In genomic region chr6:113635222-113635970, GRCh38 we compare ENCODE assay signal across 14 cellular contexts.
DNase-seq lines count a peak whose midpoint lies in the region; ATAC-seq and TF ChIP-seq lines count a peak whose summit lies in the region.
"Had no signal": no experiment of that assay in that cellular context is flagged by ENCODE, and none has a peak within 500 bp of the region (broad histone marks: within the 10 kb centered on the region; RNA-seq: fewer than 3 reads in every experiment).

No MANE protein-coding gene starts in this region.

- peaks cover 42% of the 10 kb centered on the region for H3K4me1 ChIP-seq in MM.1S (ENCODE audit: low read length)
- peaks cover 28 to 67% (median 33%) of the 10 kb centered on the region in 3 donors for H3K4me1 ChIP-seq in esophagus squamous epithelium
- H3K4me1 ChIP-seq in rectal smooth muscle tissue (ENCODE audit: control insufficient read depth, insufficient read depth, low read length): peaks cover 20% of the 10 kb centered on the region
- H3K4me1 ChIP-seq in CD4-positive, alpha-beta memory T cell (ENCODE audit: insufficient read depth, low read length): peaks cover 24% of the 10 kb centered on the region
- H3K4me1 ChIP-seq in A673 (ENCODE audit: insufficient read depth, low read length, poor library complexity, severe bottlenecking): peaks cover 6% of the 10 kb centered on the region

- no peaks in the 10 kb centered on the region for H3K36me3 ChIP-seq in MM.1S (replicated peaks; ENCODE audit: insufficient read depth, low read length)
- H3K36me3 ChIP-seq in esophagus squamous epithelium: no peaks in the 10 kb centered on the region
- H3K36me3 ChIP-seq in rectal smooth muscle tissue (ENCODE audit: control insufficient read depth, insufficient read depth, low read length): no peaks in the 10 kb centered on the region
- no peaks in the 10 kb centered on the region for H3K36me3 ChIP-seq in CD4-positive, alpha-beta memory T cell (ENCODE audit: insufficient read depth, low read length)
- H3K36me3 ChIP-seq in A673 (ENCODE audit: insufficient read depth, low read length, poor library complexity, severe bottlenecking): no peaks in the 10 kb centered on the region
- H3K36me3 ChIP-seq: right lobe of liver had no signal

- POLR2A ChIA-PET in CD4-positive, alpha-beta memory T cell (lab: Charles Lee; ENCODE audit: partially characterized antibody): no interaction called here
- POLR2A ChIA-PET in A673 (lab: Charles Lee; ENCODE audit: low non-redundant PET): no interaction called here

- 43 to 53% methylated on average over 1 of the region's 1 CpG for WGBS in esophagus squamous epithelium, 2 donors

- peaks cover 31% of the 10 kb centered on the region for H3F3A ChIP-seq in MM.1S (ENCODE audit: insufficient read depth, low read length)

- peak overlapping the region; percentile 96 to 100 (median 99) for H3K27ac Mint-ChIP-seq in CD14-positive monocyte
- H3K27ac Mint-ChIP-seq in CD4-positive, alpha-beta memory T cell: peak overlapping the region in 1 of 7 donors; percentile 2
- H3K27ac Mint-ChIP-seq: nephron progenitor cell; stimulated activated effector memory CD8-positive, alpha-beta T cell treated with anti-CD3 and anti-CD28 coated beads, Interleukin-12 subunit alpha, Interleukin-12 subunit beta, amount 100 ng/mL, for 72 hours had no signal

- H3K4me1 Mint-ChIP-seq in CD14-positive monocyte: peaks cover 43% of the 10 kb centered on the region
- H3K4me1 Mint-ChIP-seq in CD4-positive, alpha-beta memory T cell: peaks cover 17 to 21% (median 18%) of the 10 kb centered on the region in 4 donors

- CTCF ChIA-PET in CD4-positive, alpha-beta memory T cell (lab: Charles Lee; ENCODE audit: partially characterized antibody): no interaction called here
- CTCF ChIA-PET in A673 (lab: Charles Lee): no interaction called here

- no peaks in the 10 kb centered on the region for H3K9me2 ChIP-seq in MM.1S (replicated peaks; ENCODE audit: insufficient read depth, low read length)

- peaks cover 0 to 4% (median 0%) of the 10 kb centered on the region in 7 donors for H3K9me3 Mint-ChIP-seq in CD14-positive monocyte
- peaks cover 0 to 4% (median 0%) of the 10 kb centered on the region in 8 donors for H3K9me3 Mint-ChIP-seq in CD4-positive, alpha-beta memory T cell
- H3K9me3 Mint-ChIP-seq: nephron progenitor cell; stimulated activated effector memory CD8-positive, alpha-beta T cell treated with anti-CD3 and anti-CD28 coated beads, Interleukin-12 subunit alpha, Interleukin-12 subunit beta, amount 100 ng/mL, for 72 hours had no signal

- H3K4me3 Mint-ChIP-seq in CD14-positive monocyte: peak overlapping the region in 1 of 2 donors; percentile 52
- no peak overlapping the region for H3K4me3 Mint-ChIP-seq in CD4-positive, alpha-beta memory T cell
- H3K4me3 Mint-ChIP-seq: nephron progenitor cell; stimulated activated effector memory CD8-positive, alpha-beta T cell treated with anti-CD3 and anti-CD28 coated beads, Interleukin-12 subunit alpha, Interleukin-12 subunit beta, amount 100 ng/mL, for 72 hours had no signal

- peaks cover 0 to 6% (median 0%) of the 10 kb centered on the region in 3 donors for H3K27me3 Mint-ChIP-seq in CD14-positive monocyte (ENCODE audit: low read depth in 3 of 3)
- peaks cover 0 to 1% of the 10 kb centered on the region in 2 donors for H3K27me3 Mint-ChIP-seq in CD4-positive, alpha-beta memory T cell

- no peaks in the 10 kb centered on the region for H3K79me2 ChIP-seq in MM.1S (ENCODE audit: low read length)

- H2AFZ ChIP-seq in MM.1S (ENCODE audit: low read length): no peak overlapping the region

- DNase-seq in CD14-positive monocyte (ENCODE audit: low spot score) (no peak), MM.1S (no peak), esophagus squamous epithelium (lab: John Stamatoyannopoulos, UW) (no peak), A673 (ENCODE audit: low spot score) (no peak)
- no peak for DNase-seq in CD4-positive, alpha-beta memory T cell
- DNase-seq: activated effector memory CD4-positive, alpha-beta T cell treated with Interleukin-2 at 50 U/mL for 16 hours; NCI-H1436 treated with DMSO at 0.1 percent for 48 hours; nephron progenitor cell; right lobe of liver had no signal

- no peak for TF ChIP-seq CTCF in CD14-positive monocyte (IDR thresholded peaks at IDR 0.05)
- no peak for TF ChIP-seq CTCF in MM.1S (IDR thresholded peaks at IDR 0.05; ENCODE audit: low read length)
- no peak for TF ChIP-seq CTCF in esophagus squamous epithelium (IDR thresholded peaks at IDR 0.05)
- no peak for TF ChIP-seq CTCF in A673 (conservative IDR thresholded peaks at IDR 0.05; ENCODE audit: low read depth, low read length)

- ATAC-seq in GM19455 (IDR thresholded peaks at IDR 0.05; ENCODE audit: unreplicated experiment) (no peak), HG03432 (IDR thresholded peaks at IDR 0.05; ENCODE audit: unreplicated experiment) (no peak)
- ATAC-seq: stimulated activated effector memory CD8-positive, alpha-beta T cell treated with anti-CD3 and anti-CD28 coated beads, Interleukin-12 subunit alpha, Interleukin-12 subunit beta, amount 100 ng/mL, for 72 hours had no signal

- no peaks in the 10 kb centered on the region for H3K9me3 ChIP-seq in MM.1S (replicated peaks; ENCODE audit: insufficient read depth, low read length)
- H3K9me3 ChIP-seq in esophagus squamous epithelium: no peaks in the 10 kb centered on the region
- H3K9me3 ChIP-seq in CD4-positive, alpha-beta memory T cell (ENCODE audit: control insufficient read depth in 1 of 2, low read length in 2 of 2): no peaks in the 10 kb centered on the region
- H3K9me3 ChIP-seq in A673 (ENCODE audit: low read depth, low read length, poor library complexity, severe bottlenecking): no peaks in the 10 kb centered on the region
- H3K9me3 ChIP-seq: right lobe of liver had no signal

- H3K4me3 ChIP-seq in MM.1S (ENCODE audit: low read length): no peak overlapping the region
- H3K4me3 ChIP-seq in esophagus squamous epithelium: no peak overlapping the region
- no peak overlapping the region for H3K4me3 ChIP-seq in rectal smooth muscle tissue (ENCODE audit: low read length)
- no peak overlapping the region for H3K4me3 ChIP-seq in CD4-positive, alpha-beta memory T cell (ENCODE audit: low read length in 2 of 2)
- H3K4me3 ChIP-seq in A673 (ENCODE audit: low read depth, low read length, poor library complexity, severe bottlenecking): no peak overlapping the region
- H3K4me3 ChIP-seq: right lobe of liver, SK-N-MC had no signal

- H4K20me1 ChIP-seq in MM.1S (ENCODE audit: insufficient read depth, low read length): no peaks in the 10 kb centered on the region

- peaks cover 0 to 3% of the 10 kb centered on the region in 2 donors for H3K36me3 Mint-ChIP-seq in CD14-positive monocyte
- H3K36me3 Mint-ChIP-seq in CD4-positive, alpha-beta memory T cell: no peaks in the 10 kb centered on the region
- H3K36me3 Mint-ChIP-seq: stimulated activated effector memory CD8-positive, alpha-beta T cell treated with anti-CD3 and anti-CD28 coated beads, Interleukin-12 subunit alpha, Interleukin-12 subunit beta, amount 100 ng/mL, for 72 hours had no signal

- H3K27ac ChIP-seq in MM.1S (ENCODE audit: low read length) (no peak overlapping the region), esophagus squamous epithelium (peak overlapping the region in 3 of 4 donors; percentile 8 to 66 (median 51)), rectal smooth muscle tissue (ENCODE audit: low read depth, low read length) (peak overlapping the region; percentile 62), A673 (ENCODE audit: low read depth, low read length, poor library complexity, severe bottlenecking) (no peak overlapping the region)
- H3K27ac ChIP-seq in CD4-positive, alpha-beta memory T cell (ENCODE audit: low read depth, low read length): no peak overlapping the region
- H3K27ac ChIP-seq: SK-N-MC had no signal

- TF ChIP-seq POLR2A in esophagus squamous epithelium (IDR thresholded peaks at IDR 0.05): no peak

- H3K27me3 ChIP-seq in MM.1S (replicated peaks; ENCODE audit: insufficient read depth, low read length) (no peaks in the 10 kb centered on the region), esophagus squamous epithelium (no peaks in the 10 kb centered on the region), rectal smooth muscle tissue (ENCODE audit: control insufficient read depth, insufficient read depth, low read length) (no peaks in the 10 kb centered on the region), A673 (replicated peaks; ENCODE audit: insufficient read depth, low read depth, low read length, poor library complexity) (no peaks in the 10 kb centered on the region)
- no peaks in the 10 kb centered on the region for H3K27me3 ChIP-seq in CD4-positive, alpha-beta memory T cell (ENCODE audit: insufficient read depth, low read length)
- H3K27me3 ChIP-seq: right lobe of liver had no signal

- peak overlapping the region; percentile 21; the same call in 1 of the 2 replicates for H3K4me2 ChIP-seq in MM.1S (ENCODE audit: low read depth, low read length)

- H3K9ac ChIP-seq in MM.1S (ENCODE audit: low read length) (no peak overlapping the region), rectal smooth muscle tissue (ENCODE audit: low read length) (no peak overlapping the region)

- intact Hi-C loops in CD14-positive monocyte (cut with micrococcal nuclease) (loop anchor here in 1 of 2 donors (10.0 kb wide), 1 partner anchor 171 kb away; no protein-coding TSS in a partner anchor), esophagus squamous epithelium (cut with DNase I) (loop anchor here (10.0 kb wide), 1 partner anchor 219 kb away; the partner anchor contains the start of gene MARCKS), A673 (cut with micrococcal nuclease; ENCODE audit: unreplicated experiment) (loop anchor here (10.0 kb wide), 1 partner anchor 219 kb away; the partner anchor contains the start of gene MARCKS)
- intact Hi-C loops in CD4-positive, alpha-beta memory T cell (cut with micrococcal nuclease): no loop called here

- BruUV-seq in A673 (replicated peaks; lab: Mats Ljungman, UMichigan): no TSS peak

Comparison
In these comparisons a context has a peak if more than half of its experiments do, and no peak if none do; other contexts are left out.
1. H3K27ac ChIP-seq: peak in esophagus squamous epithelium (3 of 4) and rectal smooth muscle tissue (single experiment); none in MM.1S (single experiment), CD4-positive, alpha-beta memory T cell (single experiment) and A673 (single experiment).